In genomic region chr6:29577544-29577943, GRCh38 we compare ENCODE assay signal across 35 cellular contexts. TPM values are rescaled to one million over a fixed set of nuclear protein-coding genes. Genes with fewer than 3 reads are reported as not detected.
"Had no signal": no experiment of that assay in that cellular context is flagged by ENCODE, and none has a peak within 500 bp of the region (broad histone marks: within the 10 kb centered on the region; RNA-seq: fewer than 3 reads in every experiment).

No MANE protein-coding gene starts in this region.

- H3K27me3 ChIP-seq: pancreas, testis, transverse colon, uterus had no signal

- H3K9me3 Mint-ChIP-seq: naive thymus-derived CD8-positive, alpha-beta T cell; natural killer cell treated with Interleukin-12 subunit alpha and Interleukin-12 subunit beta and Interleukin-15 and Interleukin-18, amount 100 ng/mL, for 72 hours; nephron progenitor cell; stimulated activated memory B cell treated with anti-CD40 and anti-IgM and Interleukin-4, amounts not matched to agents 10 μg/mL and 1 μg/mL and 100 μg/mL, for 72 hours; stimulated activated naive CD8-positive, alpha-beta T cell treated with anti-CD3 and anti-CD28 coated beads, Interleukin-15, amount 100 ng/mL, for 72 hours; type B pancreatic cell had no signal

- FAIRE-seq: pancreas had no signal

- H3K36me3 Mint-ChIP-seq: natural killer cell treated with Interleukin-12 subunit alpha and Interleukin-12 subunit beta and Interleukin-15 and Interleukin-18, amount 100 ng/mL, for 72 hours; stimulated activated memory B cell treated with anti-CD40 and anti-IgM and Interleukin-4, amounts not matched to agents 10 μg/mL and 1 μg/mL and 100 μg/mL, for 72 hours; type B pancreatic cell had no signal

- H3K27ac ChIP-seq: neutrophil, pancreas, psoas muscle, skin epidermis, spleen, suprapubic skin, testis, tibial artery, transverse colon, upper lobe of right lung, uterus had no signal

- H3K9me3 ChIP-seq: neutrophil, pancreas, psoas muscle, spleen, suprapubic skin, testis, tibial artery, transverse colon, upper lobe of right lung, uterus had no signal

- ATAC-seq: naive thymus-derived CD8-positive, alpha-beta T cell; natural killer cell treated with Interleukin-12 subunit alpha and Interleukin-12 subunit beta and Interleukin-15 and Interleukin-18, amount 100 ng/mL, for 72 hours; pancreas; psoas muscle; right cardiac atrium; sciatic nerve; stimulated activated memory B cell treated with anti-CD40 and anti-IgM and Interleukin-4, amounts not matched to agents 10 μg/mL and 1 μg/mL and 100 μg/mL, for 72 hours; stimulated activated naive CD8-positive, alpha-beta T cell treated with anti-CD3 and anti-CD28 coated beads, Interleukin-15, amount 100 ng/mL, for 72 hours; stimulated activated naive CD8-positive, alpha-beta T cell treated with anti-CD3 and anti-CD28 coated beads, Interleukin-15, Interleukin-2, amounts not matched to agents 100 U/mL and 50 U/mL, for 24 hours; upper lobe of right lung had no signal

- H3K4me3 Mint-ChIP-seq: naive thymus-derived CD8-positive, alpha-beta T cell; natural killer cell treated with Interleukin-12 subunit alpha and Interleukin-12 subunit beta and Interleukin-15 and Interleukin-18, amount 100 ng/mL, for 72 hours; nephron progenitor cell; neural crest cell; stimulated activated memory B cell treated with anti-CD40 and anti-IgM and Interleukin-4, amounts not matched to agents 10 μg/mL and 1 μg/mL and 100 μg/mL, for 72 hours; stimulated activated naive CD8-positive, alpha-beta T cell treated with anti-CD3 and anti-CD28 coated beads, Interleukin-15, amount 100 ng/mL, for 72 hours; type B pancreatic cell had no signal

- H3K36me3 ChIP-seq: neutrophil, pancreas, spleen, suprapubic skin, tibial artery, transverse colon, upper lobe of right lung, uterus had no signal

- H3K4me1 ChIP-seq: pancreas, psoas muscle, spleen, suprapubic skin, testis, tibial artery, transverse colon, upper lobe of right lung, uterus had no signal

- H3K27ac Mint-ChIP-seq: natural killer cell treated with Interleukin-12 subunit alpha and Interleukin-12 subunit beta and Interleukin-15 and Interleukin-18, amount 100 ng/mL, for 72 hours; nephron progenitor cell; stimulated activated memory B cell treated with anti-CD40 and anti-IgM and Interleukin-4, amounts not matched to agents 10 μg/mL and 1 μg/mL and 100 μg/mL, for 72 hours; stimulated activated naive CD8-positive, alpha-beta T cell treated with anti-CD3 and anti-CD28 coated beads, Interleukin-15, amount 100 ng/mL, for 72 hours; type B pancreatic cell had no signal

- H3K4me2 ChIP-seq: smooth muscle cell had no signal

- DNase-seq: naive thymus-derived CD8-positive, alpha-beta T cell; nephron progenitor cell; nucleus accumbens; pancreas; psoas muscle; right cardiac atrium; spleen; stimulated activated CD4-positive, alpha-beta T cell treated with anti-CD3 and anti-CD28 coated beads, Interleukin-12 subunit alpha, Interleukin-12 subunit beta, amount 100 ng/mL, for 4 hours; stimulated activated CD4-positive, alpha-beta T cell treated with anti-CD3 and anti-CD28 coated beads, Interleukin-1b, Interleukin-23, amount 100 ng/mL, for 48 hours; stimulated activated CD4-positive, alpha-beta T cell treated with anti-CD3 and anti-CD28 coated beads, Interleukin-4, amount 100 ng/mL, for 1 hour; stimulated activated CD4-positive, alpha-beta T cell treated with anti-CD3 and anti-CD28 coated beads, Interleukin-4, amount 100 ng/mL, for 4 hours; stimulated activated CD8-positive, alpha-beta memory T cell treated with anti-CD3 and anti-CD28 coated beads, Interleukin-4, amount 100 ng/mL, for 48 hours; stimulated activated naive CD4-positive, alpha-beta T cell; stimulated activated naive CD8-positive, alpha-beta T cell treated with anti-CD3 and anti-CD28 coated beads, Interleukin-15, amount 100 ng/mL, for 72 hours; stimulated activated naive CD8-positive, alpha-beta T cell treated with anti-CD3 and anti-CD28 coated beads, Interleukin-15, Interleukin-2, amounts not matched to agents 100 U/mL and 50 U/mL, for 24 hours; substantia nigra; testis; tibial artery; transverse colon; upper lobe of right lung; uterus had no signal

- H3K4me1 Mint-ChIP-seq: naive thymus-derived CD8-positive, alpha-beta T cell; nephron progenitor cell; neural crest cell; stimulated activated memory B cell treated with anti-CD40 and anti-IgM and Interleukin-4, amounts not matched to agents 10 μg/mL and 1 μg/mL and 100 μg/mL, for 72 hours; stimulated activated naive CD8-positive, alpha-beta T cell treated with anti-CD3 and anti-CD28 coated beads, Interleukin-15, amount 100 ng/mL, for 72 hours had no signal

- H3K4me3 ChIP-seq: pancreas, psoas muscle, skin epidermis, smooth muscle cell, spleen, suprapubic skin, testis, tibial artery, transverse colon, upper lobe of right lung, uterus had no signal

RNA-seq across cellular contexts. Expression of gene OR2H2, which starts 7.4 kb away (rescaled TPM):
- total RNA-seq: naive thymus-derived CD8-positive, alpha-beta T cell; natural killer cell treated with Interleukin-12 subunit alpha and Interleukin-12 subunit beta and Interleukin-15 and Interleukin-18, amount 100 ng/mL, for 72 hours; neural crest cell; omental fat pad; osteocyte; pancreas; posterior vena cava; psoas muscle; renal cortical epithelial cell; right cardiac atrium; sciatic nerve; smooth muscle cell; spleen; suprapubic skin; transverse colon; upper lobe of right lung; urinary bladder; uterus had no signal
- polyA plus RNA-seq: naive thymus-derived CD8-positive, alpha-beta T cell; pancreas; psoas muscle; right cardiac atrium; smooth muscle cell; spleen; urinary bladder had no signal

RNA-seq across cellular contexts. Expression of gene UBD, which starts 18.0 kb away (rescaled TPM):
- total RNA-seq: naive thymus-derived CD8-positive, alpha-beta T cell; neural crest cell; osteocyte; right cardiac atrium; smooth muscle cell; suprapubic skin had no signal
- polyA plus RNA-seq: naive thymus-derived CD8-positive, alpha-beta T cell had no signal
